15 cellular contexts compared by ENCODE assay signal in the genomic region with DNA sequence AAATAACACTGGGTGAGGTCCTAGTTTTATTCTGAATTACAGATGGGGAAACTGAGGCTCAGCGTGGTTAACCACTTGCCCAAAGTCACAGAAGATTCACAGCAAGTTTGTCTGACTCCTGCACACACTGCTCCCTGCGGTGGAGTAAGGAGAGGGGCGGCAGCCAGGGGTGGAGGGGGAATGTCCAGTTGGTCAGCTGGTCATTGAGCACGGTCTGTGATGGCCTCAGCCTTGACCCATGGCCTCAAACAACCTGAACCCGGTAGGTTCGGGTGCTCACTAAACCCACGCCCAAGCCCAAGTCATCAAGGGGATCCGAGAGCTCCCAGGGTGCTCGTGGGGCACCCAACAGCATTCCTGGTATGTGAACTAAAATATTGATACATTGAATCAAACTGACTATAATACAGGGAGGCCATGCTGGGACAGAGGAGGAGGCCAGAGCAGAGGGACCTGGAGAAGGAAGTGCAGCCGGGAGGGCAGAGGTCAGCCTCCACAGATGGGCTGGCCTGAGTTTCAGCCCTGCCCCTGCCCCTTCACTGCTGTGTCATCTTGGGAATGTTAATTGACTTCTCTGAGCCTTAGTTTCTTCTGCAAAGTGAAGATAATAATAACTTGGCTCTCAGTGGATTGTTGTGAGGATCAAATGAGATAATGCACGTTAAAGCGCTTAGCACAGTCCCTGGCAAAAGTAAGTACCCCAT. TPM values are rescaled to one million over a fixed set of nuclear protein-coding genes. Genes with fewer than 3 reads are reported as not detected.
DNase-seq lines count a peak whose midpoint lies in the region; ATAC-seq, FAIRE-seq and TF ChIP-seq lines count a peak whose summit lies in the region.
"Had no signal": no experiment of that assay in that cellular context is flagged by ENCODE, and none has a peak within 500 bp of the region (broad histone marks: within the 10 kb centered on the region; RNA-seq: fewer than 3 reads in every experiment).

No MANE protein-coding gene starts in this region.

- no peak overlapping the region for H4K8ac ChIP-seq in neuronal stem cell (ENCODE audit: low read depth, low read length)

- H2BK15ac ChIP-seq in neuronal stem cell (ENCODE audit: low read length) = peak overlapping the region; percentile 28

- H3K9me3 Mint-ChIP-seq in chondrocyte (ENCODE audit: low read depth) = no peaks in the 10 kb centered on the region
- H3K9me3 Mint-ChIP-seq: activated CD8-positive, alpha-beta T cell treated with anti-CD3 and anti-CD28 coated beads for 36 hours; activated naive CD8-positive, alpha-beta T cell treated with anti-CD3 and anti-CD28 coated beads for 36 hours; T-helper 1 cell treated with Interleukin-12 subunit alpha and Interleukin-12 subunit beta and Interleukin-4 antibody, amounts not matched to agents 30 μg/mL and 1 μg/mL, for 36 hours had no signal

- peak overlapping the region; percentile 20 for H3K4me3 ChIP-seq in left ventricle myocardium inferior
- no peak overlapping the region for H3K4me3 ChIP-seq in neuronal stem cell (ENCODE audit: low read length in 2 of 2)
- peak overlapping the region; percentile 61 for H3K4me3 ChIP-seq in thoracic aorta
- no peak overlapping the region for H3K4me3 ChIP-seq in hepatocyte
- H3K4me3 ChIP-seq: MG63 had no signal

- H2BK5ac ChIP-seq in neuronal stem cell (ENCODE audit: low read length) = no peak overlapping the region

- H3K36me3 ChIP-seq in left ventricle myocardium inferior (no peaks in the 10 kb centered on the region), neuronal stem cell (replicated peaks in 1 of 2; ENCODE audit: control insufficient read depth in 2 of 2, insufficient read depth in 2 of 2, low read length in 2 of 2) (no peaks in the 10 kb centered on the region), thoracic aorta (no peaks in the 10 kb centered on the region), hepatocyte (replicated peaks; ENCODE audit: insufficient read depth, low read depth) (no peaks in the 10 kb centered on the region)
- H3K36me3 ChIP-seq: MG63, WERI-Rb-1 had no signal

- no peak for ATAC-seq in thoracic aorta (ENCODE audit: insufficient number of reproducible peaks, low FRiP score, low read depth)
- no peak for ATAC-seq in GM18502 (IDR thresholded peaks at IDR 0.05; ENCODE audit: poor library complexity, unreplicated experiment)

- intact Hi-C loops in left ventricle myocardium inferior (cut with micrococcal nuclease) = loop anchor here (2.0 to 5.0 kb wide), 2 partner anchors 48 to 185 kb away; no protein-coding TSS in a partner anchor

- no peak for FAIRE-seq in HTR-8/SVneo (lab: Jason Lieb, UNC)

- no peak overlapping the region for H4K91ac ChIP-seq in neuronal stem cell (ENCODE audit: low read depth, low read length, poor library complexity)

- DNase-seq in chondrocyte (ENCODE audit: low spot score) (no peak), left ventricle myocardium inferior (no peak), neuronal stem cell (ENCODE audit: low spot score) (no peak), thoracic aorta (ENCODE audit: low spot score) (no peak), HTR-8/SVneo (ENCODE audit: insufficient read length, low spot score) (no peak), hepatocyte (ENCODE audit: low spot score) (no peak), COLO829 (ENCODE audit: low spot score) (no peak)

- H3K36me3 Mint-ChIP-seq in chondrocyte (ENCODE audit: low read depth) = no peaks in the 10 kb centered on the region
- H3K36me3 Mint-ChIP-seq: activated naive CD8-positive, alpha-beta T cell treated with anti-CD3 and anti-CD28 coated beads for 36 hours had no signal

- H3K4ac ChIP-seq in neuronal stem cell (ENCODE audit: low read length) = no peak overlapping the region

- H2AK5ac ChIP-seq in neuronal stem cell (ENCODE audit: low read depth, low read length) = no peak overlapping the region

- H3K79me1 ChIP-seq in neuronal stem cell (ENCODE audit: low read depth, low read length) = no peaks in the 10 kb centered on the region

- H3K9ac ChIP-seq in neuronal stem cell (ENCODE audit: low read depth, low read length, poor library complexity) = no peak overlapping the region

- H3K27ac ChIP-seq in left ventricle myocardium inferior (replicated peaks) (peak overlapping the region; percentile 94), neuronal stem cell (replicated peaks; ENCODE audit: low read length) (no peak overlapping the region), thoracic aorta (peak overlapping the region; percentile 99 to 100), hepatocyte (no peak overlapping the region)

- TF ChIP-seq CTCF in chondrocyte (IDR thresholded peaks at IDR 0.05) = no peak
- TF ChIP-seq CTCF in left ventricle myocardium inferior (IDR thresholded peaks at IDR 0.05; ENCODE audit: borderline replicate concordance) = no peak
- TF ChIP-seq CTCF in thoracic aorta (IDR thresholded peaks at IDR 0.05) = no peak
- TF ChIP-seq CTCF in hepatocyte (IDR thresholded peaks at IDR 0.05; ENCODE audit: poor library complexity) = no peak

- H4K20me1 ChIP-seq in hepatocyte (ENCODE audit: insufficient read depth, poor library complexity, severe bottlenecking) = no peaks in the 10 kb centered on the region

- H3K9me3 ChIP-seq in left ventricle myocardium inferior (replicated peaks) (no peaks in the 10 kb centered on the region), neuronal stem cell (replicated peaks in 1 of 2; ENCODE audit: control insufficient read depth in 2 of 2, insufficient read depth in 1 of 2, low read depth in 1 of 2, low read length in 2 of 2) (no peaks in the 10 kb centered on the region), thoracic aorta (no peaks in the 10 kb centered on the region), hepatocyte (ENCODE audit: low read depth) (no peaks in the 10 kb centered on the region)
- H3K9me3 ChIP-seq: Caco-2, MG63 had no signal

- peak overlapping the region; percentile 63 for H2BK12ac ChIP-seq in neuronal stem cell (ENCODE audit: low read length)

- no peak overlapping the region for H3K18ac ChIP-seq in neuronal stem cell (ENCODE audit: low read length)

- H3K4me3 Mint-ChIP-seq in chondrocyte (ENCODE audit: unreplicated experiment) = no peak overlapping the region
- H3K4me3 Mint-ChIP-seq: activated CD8-positive, alpha-beta T cell treated with anti-CD3 and anti-CD28 coated beads for 36 hours; activated naive CD8-positive, alpha-beta T cell treated with anti-CD3 and anti-CD28 coated beads for 36 hours; T-helper 1 cell treated with Interleukin-12 subunit alpha and Interleukin-12 subunit beta and Interleukin-4 antibody, amounts not matched to agents 30 μg/mL and 1 μg/mL, for 36 hours had no signal

- H3K27me3 ChIP-seq in left ventricle myocardium inferior (ENCODE audit: low read depth) = no peaks in the 10 kb centered on the region
- no peaks in the 10 kb centered on the region for H3K27me3 ChIP-seq in neuronal stem cell (ENCODE audit: control insufficient read depth in 3 of 3, insufficient read depth in 3 of 3, low read depth in 1 of 3, low read length in 3 of 3)
- no peaks in the 10 kb centered on the region for H3K27me3 ChIP-seq in thoracic aorta (replicated peaks; ENCODE audit: insufficient read depth)
- no peaks in the 10 kb centered on the region for H3K27me3 ChIP-seq in hepatocyte
- H3K27me3 ChIP-seq: MG63 had no signal

- H3K4me1 ChIP-seq in left ventricle myocardium inferior (peaks cover 73% of the 10 kb centered on the region), neuronal stem cell (ENCODE audit: control insufficient read depth in 2 of 2, insufficient read depth in 1 of 2, low read depth in 1 of 2, low read length in 2 of 2) (peaks cover 9 to 16% of the 10 kb centered on the region in 2 donors), thoracic aorta (ENCODE audit: control insufficient read depth in 1 of 2, low read depth in 2 of 2) (peaks cover 43 to 92% of the 10 kb centered on the region in 2 donors), hepatocyte (ENCODE audit: insufficient read depth) (peaks cover 18% of the 10 kb centered on the region)

- no peak overlapping the region for H3K23ac ChIP-seq in neuronal stem cell (ENCODE audit: low read depth, low read length, poor library complexity)

- H3K79me2 ChIP-seq in hepatocyte = no peaks in the 10 kb centered on the region

- WGBS in neuronal stem cell (ENCODE audit: extremely low coverage in 2 of 2, insufficient read length in 2 of 2, insufficient replicate concordance in 1 of 2), 2 donors = no CpG with 5 or more reads among the region's 12 CpGs
- WGBS in hepatocyte (ENCODE audit: low lambda C conversion rate, missing lambda C conversion rate) = 94% methylated on average over 12 of the region's 12 CpGs

- H3K27me3 Mint-ChIP-seq in chondrocyte (ENCODE audit: low read depth) = no peaks in the 10 kb centered on the region
- H3K27me3 Mint-ChIP-seq: activated CD8-positive, alpha-beta T cell treated with anti-CD3 and anti-CD28 coated beads for 36 hours had no signal

- H3K9me2 ChIP-seq in hepatocyte (replicated peaks; ENCODE audit: insufficient read depth) = no peaks in the 10 kb centered on the region

- peaks cover 93% of the 10 kb centered on the region for H3K4me1 Mint-ChIP-seq in chondrocyte (ENCODE audit: low read depth)

- no peak overlapping the region for H3K14ac ChIP-seq in neuronal stem cell (ENCODE audit: low read length)

- H2AFZ ChIP-seq in neuronal stem cell (ENCODE audit: low read length) = no peak overlapping the region
- no peak overlapping the region for H2AFZ ChIP-seq in hepatocyte

- no peak overlapping the region for H2BK120ac ChIP-seq in neuronal stem cell (ENCODE audit: low read depth, low read length)

- H3K27ac Mint-ChIP-seq in chondrocyte (ENCODE audit: unreplicated experiment) = peak overlapping the region; percentile 94
- H3K27ac Mint-ChIP-seq: activated CD8-positive, alpha-beta T cell treated with anti-CD3 and anti-CD28 coated beads for 36 hours; activated naive CD8-positive, alpha-beta T cell treated with anti-CD3 and anti-CD28 coated beads for 36 hours; T-helper 1 cell treated with Interleukin-12 subunit alpha and Interleukin-12 subunit beta and Interleukin-4 antibody, amounts not matched to agents 30 μg/mL and 1 μg/mL, for 36 hours had no signal

- H3K4me2 ChIP-seq in neuronal stem cell (ENCODE audit: insufficient read depth, low read length, poor library complexity, severe bottlenecking) (no peak overlapping the region), hepatocyte (no peak overlapping the region)

RNA-seq across cellular contexts. Expression of a gene that starts 3.6 kb away (rescaled TPM):
- total RNA-seq in chondrocyte = 1.1 to 4.6 TPM (median 3.4 TPM) in 3 replicates
- total RNA-seq in left ventricle myocardium inferior = not detected
- polyA plus RNA-seq in neuronal stem cell (2013, experiment 1 of 2) = not detected
- not detected for polyA plus RNA-seq in neuronal stem cell (2013, experiment 2 of 2)
- total RNA-seq in thoracic aorta = 1 to 10 TPM; 1.9 to 7.1 TPM
- 0.60 TPM in 1 of 2 replicates, not detected in the other for total RNA-seq in hepatocyte
- polyA plus RNA-seq in hepatocyte = 0.27 TPM in 1 of 2 replicates, not detected in the other
- total RNA-seq: activated CD8-positive, alpha-beta T cell treated with anti-CD3 and anti-CD28 coated beads for 36 hours; activated naive CD8-positive, alpha-beta T cell treated with anti-CD3 and anti-CD28 coated beads for 36 hours; Caco-2 had no signal
- polyA plus RNA-seq: mammary epithelial cell had no signal

RNA-seq across cellular contexts. Expression of a gene that starts 24.8 kb away (rescaled TPM):
- 7.1 to 11.1 TPM (median 7.3 TPM) in 3 replicates for total RNA-seq in chondrocyte
- 3.2 TPM for total RNA-seq in left ventricle myocardium inferior
- polyA plus RNA-seq in neuronal stem cell (2013, experiment 1 of 2) = 16.0 TPM
- 16.3 TPM for polyA plus RNA-seq in neuronal stem cell (2013, experiment 2 of 2)
- total RNA-seq in thoracic aorta = 1 to 10 TPM; 7.3 to 7.8 TPM
- 8.9 and 9.1 TPM in 2 replicates for total RNA-seq in hepatocyte
- polyA plus RNA-seq in hepatocyte = 12.9 and 14.4 TPM in 2 replicates

RNA-seq across cellular contexts. Expression of a gene that starts 37.4 kb away (rescaled TPM):
- total RNA-seq in chondrocyte = 13.2 to 27.3 TPM (median 25.5 TPM) in 3 replicates
- total RNA-seq in left ventricle myocardium inferior = 7.6 TPM
- polyA plus RNA-seq in neuronal stem cell (2013, experiment 1 of 2) = 11.4 TPM
- 11.3 TPM for polyA plus RNA-seq in neuronal stem cell (2013, experiment 2 of 2)
- total RNA-seq in thoracic aorta = 1 to 10 TPM; 7.9 to 9.7 TPM
- 18.7 and 19.6 TPM in 2 replicates for total RNA-seq in hepatocyte
- polyA plus RNA-seq in hepatocyte = 6.7 and 7.6 TPM in 2 replicates

Comparison
In these comparisons a context has a peak if more than half of its experiments do, and no peak if none do; other contexts are left out.
1. H3K27ac ChIP-seq: peak in left ventricle myocardium inferior (single experiment) and thoracic aorta (2 of 2); none in neuronal stem cell (single experiment) and hepatocyte (single experiment).
2. H3K4me3 ChIP-seq: peak in left ventricle myocardium inferior (single experiment) and thoracic aorta (single experiment); none in neuronal stem cell (0 of 2) and hepatocyte (single experiment).